1 cellular context compared by ENCODE assay signal in genomic region chr12:48107252-48107613, GRCh38.
TF ChIP-seq lines count a peak whose summit lies in the region.

No MANE protein-coding gene starts in this region.

TF ChIP-seq in A549, 52 proteins besides CTCF, POLR2A, EP300 and RAD21 (continued from another document):
- TF ChIP-seq KDM5A (IDR thresholded peaks at IDR 0.05) (no peak), KDM1A (IDR thresholded peaks at IDR 0.05; ENCODE audit: low read depth) (no peak), MAFK (IDR thresholded peaks at IDR 0.05; ENCODE audit: partially characterized antibody) (no peak), ESRRA (IDR thresholded peaks at IDR 0.05; ENCODE audit: borderline replicate concordance, low read length) (no peak), CHD2 (IDR thresholded peaks at IDR 0.05; ENCODE audit: low read length, partially characterized antibody) (no peak), MYC (IDR thresholded peaks at IDR 0.05; ENCODE audit: borderline replicate concordance, low read length) (no peak)
- TF ChIP-seq, protein P1, sequence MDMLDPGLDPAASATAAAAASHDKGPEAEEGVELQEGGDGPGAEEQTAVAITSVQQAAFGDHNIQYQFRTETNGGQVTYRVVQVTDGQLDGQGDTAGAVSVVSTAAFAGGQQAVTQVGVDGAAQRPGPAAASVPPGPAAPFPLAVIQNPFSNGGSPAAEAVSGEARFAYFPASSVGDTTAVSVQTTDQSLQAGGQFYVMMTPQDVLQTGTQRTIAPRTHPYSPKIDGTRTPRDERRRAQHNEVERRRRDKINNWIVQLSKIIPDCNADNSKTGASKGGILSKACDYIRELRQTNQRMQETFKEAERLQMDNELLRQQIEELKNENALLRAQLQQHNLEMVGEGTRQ (IDR thresholded peaks at IDR 0.05), result no peak
- TF ChIP-seq, protein P2, sequence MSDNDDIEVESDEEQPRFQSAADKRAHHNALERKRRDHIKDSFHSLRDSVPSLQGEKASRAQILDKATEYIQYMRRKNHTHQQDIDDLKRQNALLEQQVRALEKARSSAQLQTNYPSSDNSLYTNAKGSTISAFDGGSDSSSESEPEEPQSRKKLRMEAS (IDR thresholded peaks at IDR 0.05), result no peak
- TF ChIP-seq, protein P3, sequence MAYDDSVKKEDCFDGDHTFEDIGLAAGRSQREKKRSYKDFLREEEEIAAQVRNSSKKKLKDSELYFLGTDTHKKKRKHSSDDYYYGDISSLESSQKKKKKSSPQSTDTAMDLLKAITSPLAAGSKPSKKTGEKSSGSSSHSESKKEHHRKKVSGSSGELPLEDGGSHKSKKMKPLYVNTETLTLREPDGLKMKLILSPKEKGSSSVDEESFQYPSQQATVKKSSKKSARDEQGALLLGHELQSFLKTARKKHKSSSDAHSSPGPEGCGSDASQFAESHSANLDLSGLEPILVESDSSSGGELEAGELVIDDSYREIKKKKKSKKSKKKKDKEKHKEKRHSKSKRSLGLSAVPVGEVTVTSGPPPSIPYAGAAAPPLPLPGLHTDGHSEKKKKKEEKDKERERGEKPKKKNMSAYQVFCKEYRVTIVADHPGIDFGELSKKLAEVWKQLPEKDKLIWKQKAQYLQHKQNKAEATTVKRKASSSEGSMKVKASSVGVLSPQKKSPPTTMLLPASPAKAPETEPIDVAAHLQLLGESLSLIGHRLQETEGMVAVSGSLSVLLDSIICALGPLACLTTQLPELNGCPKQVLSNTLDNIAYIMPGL (CRISPR knock-in tag; IDR thresholded peaks at IDR 0.05; ENCODE audit: borderline replicate concordance), result no peak
